In genomic region chr17:48574523-48575065, GRCh38 we compare ENCODE assay signal across 1 cellular context.
TF ChIP-seq lines count a peak whose summit lies in the region.

No MANE protein-coding gene starts in this region.

TF ChIP-seq in endothelial cell of umbilical vein, 7 proteins besides CTCF, POLR2A, EP300 and RAD21:
- no peak for TF ChIP-seq MYC (IDR thresholded peaks at IDR 0.05; ENCODE audit: low read depth, low read length)
